ENCODE assay signal across 2 cellular contexts in the genomic region with DNA sequence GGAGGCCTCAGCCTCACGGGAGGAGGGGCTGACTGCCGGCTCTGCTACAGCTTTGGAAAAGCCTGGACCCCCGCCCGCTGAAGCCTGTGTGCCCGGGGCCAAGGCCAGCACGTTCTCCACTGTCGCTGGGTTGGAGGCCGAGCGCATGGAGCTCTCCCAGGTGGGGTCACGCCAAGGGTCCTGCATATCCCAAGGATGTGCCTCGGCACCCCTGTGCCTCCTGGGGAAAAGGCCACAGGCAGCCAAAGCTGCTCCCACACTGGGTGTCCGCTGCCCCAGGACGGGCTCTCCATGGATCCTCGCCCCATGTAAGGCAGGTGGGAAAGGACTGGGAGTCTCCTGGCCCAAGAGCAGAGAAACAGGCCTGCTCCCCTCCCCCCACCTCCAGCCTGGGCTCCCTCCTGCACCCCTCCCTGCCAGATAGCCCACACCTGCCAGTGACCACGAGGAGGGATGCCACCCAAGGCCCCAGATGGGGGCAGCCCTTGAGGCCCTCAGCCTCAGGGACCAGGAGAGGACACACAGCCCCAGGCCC.
TF ChIP-seq lines count a peak whose summit lies in the region.

No MANE protein-coding gene starts in this region.

TF ChIP-seq in H1, 55 proteins besides CTCF, POLR2A, EP300 and RAD21:
- TF ChIP-seq CHD7 (IDR thresholded peaks at IDR 0.05; ENCODE audit: insufficient replicate concordance, low read length), result no peak
- no peak for TF ChIP-seq RBBP5 (IDR thresholded peaks at IDR 0.05; ENCODE audit: borderline replicate concordance, low read depth, low read length)
- TF ChIP-seq CREB1 (IDR thresholded peaks at IDR 0.05), result no peak
- no peak for TF ChIP-seq EZH2 (IDR thresholded peaks at IDR 0.05; ENCODE audit: low read depth, low read length, severe bottlenecking)
- no peak for TF ChIP-seq CHD2 (IDR thresholded peaks at IDR 0.05; ENCODE audit: low read length)
- no peak for TF ChIP-seq SUZ12 (IDR thresholded peaks at IDR 0.05; ENCODE audit: low read length)
- TF ChIP-seq JUND (IDR thresholded peaks at IDR 0.05; ENCODE audit: low read length), result no peak
- TF ChIP-seq GTF2F1 (IDR thresholded peaks at IDR 0.05; ENCODE audit: borderline replicate concordance, low read depth, low read length), result no peak
- no peak for TF ChIP-seq SP4 (IDR thresholded peaks at IDR 0.05; ENCODE audit: low read length)
- no peak for TF ChIP-seq ASH2L (IDR thresholded peaks at IDR 0.05; ENCODE audit: low read length)
- TF ChIP-seq TAF7 (optimal IDR thresholded peaks at IDR 0.05; ENCODE audit: borderline replicate concordance, low read depth, low read length), result no peak
- TF ChIP-seq JUN (IDR thresholded peaks at IDR 0.05; ENCODE audit: low read depth, low read length), result no peak
- TF ChIP-seq GABPA (IDR thresholded peaks at IDR 0.05; ENCODE audit: borderline replicate concordance, insufficient read depth, low read length), result no peak
- no peak for TF ChIP-seq SRF (IDR thresholded peaks at IDR 0.05; ENCODE audit: low read depth, low read length)

TF ChIP-seq in neural cell, 6 proteins besides CTCF, POLR2A, EP300 and RAD21:
- TF ChIP-seq SMC3 (conservative IDR thresholded peaks at IDR 0.05; ENCODE audit: poor library complexity) (no peak), TAF1 (IDR thresholded peaks at IDR 0.05; ENCODE audit: low read depth) (no peak)
- TF ChIP-seq, protein P1, sequence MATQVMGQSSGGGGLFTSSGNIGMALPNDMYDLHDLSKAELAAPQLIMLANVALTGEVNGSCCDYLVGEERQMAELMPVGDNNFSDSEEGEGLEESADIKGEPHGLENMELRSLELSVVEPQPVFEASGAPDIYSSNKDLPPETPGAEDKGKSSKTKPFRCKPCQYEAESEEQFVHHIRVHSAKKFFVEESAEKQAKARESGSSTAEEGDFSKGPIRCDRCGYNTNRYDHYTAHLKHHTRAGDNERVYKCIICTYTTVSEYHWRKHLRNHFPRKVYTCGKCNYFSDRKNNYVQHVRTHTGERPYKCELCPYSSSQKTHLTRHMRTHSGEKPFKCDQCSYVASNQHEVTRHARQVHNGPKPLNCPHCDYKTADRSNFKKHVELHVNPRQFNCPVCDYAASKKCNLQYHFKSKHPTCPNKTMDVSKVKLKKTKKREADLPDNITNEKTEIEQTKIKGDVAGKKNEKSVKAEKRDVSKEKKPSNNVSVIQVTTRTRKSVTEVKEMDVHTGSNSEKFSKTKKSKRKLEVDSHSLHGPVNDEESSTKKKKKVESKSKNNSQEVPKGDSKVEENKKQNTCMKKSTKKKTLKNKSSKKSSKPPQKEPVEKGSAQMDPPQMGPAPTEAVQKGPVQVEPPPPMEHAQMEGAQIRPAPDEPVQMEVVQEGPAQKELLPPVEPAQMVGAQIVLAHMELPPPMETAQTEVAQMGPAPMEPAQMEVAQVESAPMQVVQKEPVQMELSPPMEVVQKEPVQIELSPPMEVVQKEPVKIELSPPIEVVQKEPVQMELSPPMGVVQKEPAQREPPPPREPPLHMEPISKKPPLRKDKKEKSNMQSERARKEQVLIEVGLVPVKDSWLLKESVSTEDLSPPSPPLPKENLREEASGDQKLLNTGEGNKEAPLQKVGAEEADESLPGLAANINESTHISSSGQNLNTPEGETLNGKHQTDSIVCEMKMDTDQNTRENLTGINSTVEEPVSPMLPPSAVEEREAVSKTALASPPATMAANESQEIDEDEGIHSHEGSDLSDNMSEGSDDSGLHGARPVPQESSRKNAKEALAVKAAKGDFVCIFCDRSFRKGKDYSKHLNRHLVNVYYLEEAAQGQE (IDR thresholded peaks at IDR 0.05; ENCODE audit: borderline replicate concordance), result no peak
